In the genomic region with DNA sequence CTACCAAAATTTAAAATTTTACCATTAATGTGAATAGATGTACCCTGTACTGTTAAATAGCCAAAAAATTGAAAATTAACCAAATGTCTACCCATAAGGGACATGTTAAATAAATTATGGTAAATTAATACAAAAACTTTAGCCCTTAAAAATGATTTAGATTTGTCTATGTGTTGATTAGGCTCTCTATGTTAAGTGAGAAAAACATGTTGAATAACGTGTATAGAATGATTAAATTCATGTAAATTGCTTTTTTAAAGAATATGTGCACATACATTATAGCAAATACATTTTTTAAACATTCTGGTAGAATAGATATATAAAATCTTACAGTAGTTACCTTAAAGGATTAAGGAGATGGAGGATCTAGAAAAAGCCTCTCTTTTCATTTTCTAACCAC, we compare ENCODE assay signal across 11 cellular contexts.
"Had no signal": no experiment of that assay in that cellular context is flagged by ENCODE, and none has a peak within 500 bp of the region (broad histone marks: within the 10 kb centered on the region; RNA-seq: fewer than 3 reads in every experiment).

No MANE protein-coding gene starts in this region.

- H3K9ac ChIP-seq: GM23248 had no signal

- H3K9me3 ChIP-seq: HAP-1 had no signal

- FAIRE-seq: H1, H54 had no signal

- H3K4me3 ChIP-seq: GM23248, GM23338, HAP-1 had no signal

- H3K4me3 Mint-ChIP-seq: GM23338, H9, HFFc6 had no signal

- H2AFZ ChIP-seq: GM23248, GM23338 had no signal

- ATAC-seq: GM23338, HCT116 had no signal

- H3K9me3 Mint-ChIP-seq: GM23338, H9, HFFc6 had no signal

- H3K4me2 ChIP-seq: GM23338 had no signal

- H3K27ac ChIP-seq: GM23248 had no signal

- DNase-seq: GM23248, GOT3, H7, H9, HCEC 1CT, HFFc6 had no signal

- H3K27ac Mint-ChIP-seq: GM23338, H9 had no signal
